ENCODE assay signal across 1 cellular context in the genomic region with DNA sequence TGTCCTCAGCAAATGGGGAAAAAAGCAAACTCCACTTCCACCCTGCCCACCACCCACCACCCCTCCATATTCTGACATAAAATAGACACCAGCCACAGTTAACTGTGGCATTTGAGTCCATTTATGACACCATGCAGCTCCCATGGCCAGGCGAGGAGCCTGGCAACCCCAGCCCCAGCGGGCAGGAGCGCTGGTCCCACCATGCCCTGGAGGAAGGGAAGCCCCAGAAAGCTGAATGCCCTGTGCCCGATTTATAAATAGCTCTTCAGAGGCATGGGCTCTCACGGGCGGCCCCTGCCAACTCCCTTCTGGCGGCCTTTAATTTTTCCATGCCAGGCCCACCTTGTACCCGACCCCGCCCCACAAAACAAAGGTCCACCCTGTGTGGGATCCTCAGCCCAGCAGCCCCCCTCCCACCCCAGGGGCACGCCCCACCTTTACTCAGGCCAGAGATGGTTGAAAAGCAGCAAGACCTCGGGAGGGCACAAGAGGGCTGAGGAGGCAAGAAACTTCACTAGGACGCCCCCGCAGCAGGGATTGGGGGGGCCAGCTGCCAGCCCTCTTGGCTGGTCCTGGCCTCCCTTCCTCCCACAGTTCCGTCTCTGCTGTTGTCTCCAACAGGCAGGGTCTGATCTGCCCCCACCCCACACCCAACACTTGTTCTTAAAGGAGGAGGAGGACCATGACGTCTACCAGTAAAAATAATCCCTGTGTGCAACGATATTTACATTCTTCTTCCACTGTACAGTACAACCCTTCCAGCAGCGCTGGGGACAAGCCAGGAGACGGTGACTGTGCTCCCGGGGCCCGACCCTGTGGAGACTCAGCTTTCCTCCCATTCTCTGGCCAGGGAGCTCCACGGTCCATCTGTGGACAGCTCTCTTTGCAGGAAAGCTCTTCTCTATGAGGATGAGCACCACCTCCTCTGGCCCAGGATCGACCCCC.
TF ChIP-seq lines count a peak whose summit lies in the region.

No MANE protein-coding gene starts in this region.

TF ChIP-seq in SK-N-SH treated with all-trans-retinoic acid at 6 μM for 48 hours, 23 proteins besides CTCF, POLR2A, EP300 and RAD21 (continued from another document):
- TF ChIP-seq, protein P1, sequence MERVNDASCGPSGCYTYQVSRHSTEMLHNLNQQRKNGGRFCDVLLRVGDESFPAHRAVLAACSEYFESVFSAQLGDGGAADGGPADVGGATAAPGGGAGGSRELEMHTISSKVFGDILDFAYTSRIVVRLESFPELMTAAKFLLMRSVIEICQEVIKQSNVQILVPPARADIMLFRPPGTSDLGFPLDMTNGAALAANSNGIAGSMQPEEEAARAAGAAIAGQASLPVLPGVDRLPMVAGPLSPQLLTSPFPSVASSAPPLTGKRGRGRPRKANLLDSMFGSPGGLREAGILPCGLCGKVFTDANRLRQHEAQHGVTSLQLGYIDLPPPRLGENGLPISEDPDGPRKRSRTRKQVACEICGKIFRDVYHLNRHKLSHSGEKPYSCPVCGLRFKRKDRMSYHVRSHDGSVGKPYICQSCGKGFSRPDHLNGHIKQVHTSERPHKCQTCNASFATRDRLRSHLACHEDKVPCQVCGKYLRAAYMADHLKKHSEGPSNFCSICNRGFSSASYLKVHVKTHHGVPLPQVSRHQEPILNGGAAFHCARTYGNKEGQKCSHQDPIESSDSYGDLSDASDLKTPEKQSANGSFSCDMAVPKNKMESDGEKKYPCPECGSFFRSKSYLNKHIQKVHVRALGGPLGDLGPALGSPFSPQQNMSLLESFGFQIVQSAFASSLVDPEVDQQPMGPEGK (CRISPR knock-in tag; IDR thresholded peaks at IDR 0.05; ENCODE audit: borderline replicate concordance): no peak
- no peak for TF ChIP-seq GLIS3 (CRISPR knock-in tag; IDR thresholded peaks at IDR 0.05)
- no peak for TF ChIP-seq ARNTL (CRISPR knock-in tag; IDR thresholded peaks at IDR 0.05; ENCODE audit: borderline replicate concordance, low read depth)
TF ChIP-seq in SK-N-SH treated with all-trans-retinoic acid at 6 μM for 48 hours: peak in this region for 0.
